8 cellular contexts compared by ENCODE assay signal in the genomic region with DNA sequence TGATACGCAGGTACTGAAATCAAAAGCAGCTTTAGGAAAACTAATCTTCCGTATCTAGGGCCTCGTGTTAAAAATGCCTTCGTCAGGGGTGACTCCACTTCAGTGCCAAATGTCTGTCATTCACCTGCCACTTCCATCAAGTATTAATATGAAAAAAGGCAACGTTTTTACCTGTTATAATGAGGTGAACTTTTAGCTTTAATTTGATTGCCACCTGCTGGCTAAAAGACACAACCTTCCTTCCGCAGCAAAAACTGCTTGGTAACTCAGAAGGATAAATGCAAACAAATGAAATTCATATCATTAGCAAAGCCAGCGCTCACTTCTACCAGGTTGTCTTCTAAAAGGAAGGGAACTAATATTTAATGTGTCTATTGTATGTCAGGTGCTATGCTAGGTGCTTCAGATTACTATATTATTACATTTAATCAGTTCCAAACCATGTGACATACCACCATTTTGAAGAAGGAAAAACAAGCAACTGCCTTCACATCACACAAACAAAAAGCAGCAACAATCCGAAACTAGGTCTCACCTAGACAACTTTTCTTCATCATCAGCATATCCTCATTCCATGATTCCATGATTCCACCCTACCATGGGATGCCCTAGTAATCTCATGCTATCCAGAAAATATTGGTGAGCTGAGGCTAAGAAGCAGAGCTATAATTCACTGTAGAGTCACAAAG. TPM values are rescaled to one million over a fixed set of nuclear protein-coding genes. Genes with fewer than 3 reads are reported as not detected.
DNase-seq lines count a peak whose midpoint lies in the region; ATAC-seq and TF ChIP-seq lines count a peak whose summit lies in the region.

No MANE protein-coding gene starts in this region.

- no peak for TF ChIP-seq POLR2A in esophagus squamous epithelium (IDR thresholded peaks at IDR 0.05)

- intact Hi-C loops in esophagus squamous epithelium (cut with DNase I): no loop called here

- H3K9me3 ChIP-seq in esophagus squamous epithelium: no peaks in the 10 kb centered on the region

- ATAC-seq in HG03159 (IDR thresholded peaks at IDR 0.05; ENCODE audit: unreplicated experiment): peak; percentile 62
- ATAC-seq in activated CD4-positive, CD25-positive, alpha-beta regulatory T cell treated with anti-CD3 and anti-CD28 coated beads, Interleukin-2, amount 50 U/mL, for 24 hours: no peak

- 32 to 41% methylated on average over 8 of the region's 8 CpGs for WGBS in esophagus squamous epithelium, 2 donors

- H3K36me3 ChIP-seq in esophagus squamous epithelium: no peaks in the 10 kb centered on the region

- no peaks in the 10 kb centered on the region for H3K4me1 ChIP-seq in esophagus squamous epithelium

- peak; percentile 39 to 75 (median 55) for TF ChIP-seq CTCF in esophagus squamous epithelium (IDR thresholded peaks at IDR 0.05)

- in situ Hi-C loops in SK-MEL-5 (cut with HindIII; ENCODE audit: low pct_unique_long_range_greater_than_20kb, low sequenced_read_pairs): no loop called here

- no peaks in the 10 kb centered on the region for H3K27me3 ChIP-seq in esophagus squamous epithelium

- H3K4me3 ChIP-seq in esophagus squamous epithelium: no peak overlapping the region

- DNase-seq in stimulated activated CD4-positive, alpha-beta T cell treated with anti-CD3 and anti-CD28 coated beads, Interleukin-4, amount 100 ng/mL, for 24 hours: peak; percentile 28
- DNase-seq in stimulated activated CD4-positive, alpha-beta T cell treated with anti-CD3 and anti-CD28 coated beads, Interleukin-4, amount 100 ng/mL, for 1 hour: no peak
- peak; percentile 56 for DNase-seq in SK-MEL-5 (ENCODE audit: low read depth, low spot score)
- DNase-seq in esophagus squamous epithelium (lab: John Stamatoyannopoulos, UW): no peak
- peak; percentile 58 for DNase-seq in renal cortical epithelial cell (ENCODE audit: low read depth)
- no peak for DNase-seq in NK-92 (lab: John Stamatoyannopoulos, UW; ENCODE audit: unreplicated experiment)

- no peak overlapping the region for H3K27ac ChIP-seq in esophagus squamous epithelium

RNA-seq across cellular contexts. Expression of a gene that starts 20.6 kb away (rescaled TPM):
- total RNA-seq in SK-MEL-5 (2014; rRNA removed; shearing (Covaris generic)): 17.9 and 18.2 TPM in 2 replicates
- 7.0 and 10.2 TPM in 2 replicates for polyA plus RNA-seq in SK-MEL-5 (2015; cell fraction: cytosol; rRNA removed)
- 3.4 and 4.9 TPM in 2 replicates for polyA plus RNA-seq in SK-MEL-5 (2015; cell fraction: nucleus; rRNA removed)
- total RNA-seq in esophagus squamous epithelium (1 to 10 TPM; 2.8 to 9.0 (median 7.1) TPM), renal cortical epithelial cell (29.0 and 31.4 TPM in 2 replicates)

Comparison
In these comparisons a context has a peak if more than half of its experiments do, and no peak if none do; other contexts are left out.
1. DNase-seq: peak in stimulated activated CD4-positive, alpha-beta T cell treated with anti-CD3 and anti-CD28 coated beads, Interleukin-4, amount 100 ng/mL, for 24 hours (single experiment), SK-MEL-5 (single experiment) and renal cortical epithelial cell (single experiment); none in stimulated activated CD4-positive, alpha-beta T cell treated with anti-CD3 and anti-CD28 coated beads, Interleukin-4, amount 100 ng/mL, for 1 hour (single experiment), esophagus squamous epithelium (single experiment) and NK-92 (single experiment).